In genomic region chr3:66931699-66932098, GRCh38 we compare ENCODE assay signal across 1 cellular context.
TF ChIP-seq lines count a peak whose summit lies in the region.

No MANE protein-coding gene starts in this region.

TF ChIP-seq in GM23338, 12 proteins besides CTCF, POLR2A, EP300 and RAD21:
- no peak for TF ChIP-seq ZNF462 (CRISPR knock-in tag; IDR thresholded peaks at IDR 0.05)
- no peak for TF ChIP-seq EZH2phosphoT487 (IDR thresholded peaks at IDR 0.05; ENCODE audit: unreplicated experiment)
- no peak for TF ChIP-seq ZNF114 (CRISPR knock-in tag; IDR thresholded peaks at IDR 0.05)
- TF ChIP-seq ZNF331 (CRISPR knock-in tag; IDR thresholded peaks at IDR 0.05; ENCODE audit: low read depth) = no peak
- no peak for TF ChIP-seq POLR2AphosphoS5 (IDR thresholded peaks at IDR 0.05; ENCODE audit: low read depth)
- TF ChIP-seq EZH2 (IDR thresholded peaks at IDR 0.05; ENCODE audit: low read depth, unreplicated experiment) = no peak
- no peak for TF ChIP-seq ETS1 (IDR thresholded peaks at IDR 0.05)
- TF ChIP-seq NANOG (IDR thresholded peaks at IDR 0.05; ENCODE audit: borderline replicate concordance) = no peak
- no peak for TF ChIP-seq REST (IDR thresholded peaks at IDR 0.05; ENCODE audit: unreplicated experiment)
- no peak for TF ChIP-seq JUNB (IDR thresholded peaks at IDR 0.05; ENCODE audit: unreplicated experiment)
- no peak for TF ChIP-seq CREB1 (CRISPR knock-in tag; IDR thresholded peaks at IDR 0.05; ENCODE audit: low read depth)
- TF ChIP-seq STAT1 (IDR thresholded peaks at IDR 0.05; ENCODE audit: unreplicated experiment) = no peak
